Comparison of ENCODE assay signal across 17 cellular contexts in the genomic region with DNA sequence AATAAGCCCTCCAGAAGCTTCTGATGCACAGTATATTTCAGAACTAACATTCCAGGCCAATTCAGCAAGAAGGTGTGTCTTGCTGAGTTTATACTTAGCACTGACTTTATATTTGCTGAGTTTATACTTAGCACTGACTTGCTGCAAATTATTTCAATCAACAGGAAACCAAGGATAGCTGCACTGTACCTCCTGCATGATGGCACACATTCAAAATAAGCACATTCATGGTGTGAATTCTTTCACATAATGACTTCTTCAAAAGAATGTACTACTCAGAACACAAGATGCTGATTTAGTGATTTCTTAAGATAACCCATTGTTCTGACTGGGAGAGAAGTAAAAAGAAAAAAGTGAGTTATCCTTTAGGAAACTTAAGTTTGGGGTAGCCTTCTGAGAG. TPM values are rescaled to one million over a fixed set of nuclear protein-coding genes. Genes with fewer than 3 reads are reported as not detected.
DNase-seq lines count a peak whose midpoint lies in the region; ATAC-seq and TF ChIP-seq lines count a peak whose summit lies in the region.
"Had no signal": no experiment of that assay in that cellular context is flagged by ENCODE, and none has a peak within 500 bp of the region (broad histone marks: within the 10 kb centered on the region; RNA-seq: fewer than 3 reads in every experiment).

No MANE protein-coding gene starts in this region.

- peak overlapping the region; percentile 42 to 81 (median 69) for H3K27ac ChIP-seq in esophagus muscularis mucosa (replicated peaks in 1 of 4)
- H3K27ac ChIP-seq in naive thymus-derived CD4-positive, alpha-beta T cell (ENCODE audit: low read depth, low read length) = no peak overlapping the region

- H3K36me3 Mint-ChIP-seq in naive thymus-derived CD4-positive, alpha-beta T cell = peaks cover 0 to 6% (median 0%) of the 10 kb centered on the region in 5 donors
- H3K36me3 Mint-ChIP-seq in activated CD8-positive, alpha-beta T cell treated with anti-CD3 and anti-CD28 coated beads for 36 hours (ENCODE audit: low read depth) = peaks cover 1% of the 10 kb centered on the region

- TF ChIP-seq EP300 in esophagus muscularis mucosa (IDR thresholded peaks at IDR 0.05) = no peak

- no peak overlapping the region for H3K4me3 ChIP-seq in esophagus muscularis mucosa
- no peak overlapping the region for H3K4me3 ChIP-seq in naive thymus-derived CD4-positive, alpha-beta T cell (ENCODE audit: low read length)

- no peak for TF ChIP-seq CTCF in esophagus muscularis mucosa (IDR thresholded peaks at IDR 0.05)
- TF ChIP-seq CTCF in activated CD8-positive, alpha-beta T cell treated with anti-CD3 and anti-CD28 coated beads for 36 hours (IDR thresholded peaks at IDR 0.05) = no peak

- no peaks in the 10 kb centered on the region for H3K36me3 ChIP-seq in esophagus muscularis mucosa
- H3K36me3 ChIP-seq in naive thymus-derived CD4-positive, alpha-beta T cell (ENCODE audit: control insufficient read depth in 2 of 3, insufficient read depth in 3 of 3, low read length in 3 of 3) = no peaks in the 10 kb centered on the region

- H3K27me3 Mint-ChIP-seq in naive thymus-derived CD4-positive, alpha-beta T cell = no peaks in the 10 kb centered on the region
- no peaks in the 10 kb centered on the region for H3K27me3 Mint-ChIP-seq in activated CD8-positive, alpha-beta T cell treated with anti-CD3 and anti-CD28 coated beads for 36 hours
- H3K27me3 Mint-ChIP-seq: activated CD4-positive, alpha-beta T cell treated with anti-CD3 and anti-CD28 coated beads, Interleukin-2, amount 10 ng/mL, durations not matched to agents 7 days and 5 days had no signal

- intact Hi-C loops in esophagus muscularis mucosa (cut with DNase I) = no loop called here
- intact Hi-C loops in naive thymus-derived CD4-positive, alpha-beta T cell (cut with micrococcal nuclease) = no loop called here
- intact Hi-C loops in activated CD8-positive, alpha-beta T cell treated with anti-CD3 and anti-CD28 coated beads for 36 hours (cut with micrococcal nuclease) = no loop called here

- ATAC-seq in naive thymus-derived CD4-positive, alpha-beta T cell = peak; percentile 32
- ATAC-seq in GM19324 (IDR thresholded peaks at IDR 0.05; ENCODE audit: low FRiP score, unreplicated experiment) (no peak), GM19467 (IDR thresholded peaks at IDR 0.05; ENCODE audit: unreplicated experiment) (no peak)
- no peak for ATAC-seq in activated CD8-positive, alpha-beta T cell treated with anti-CD3 and anti-CD28 coated beads for 36 hours
- ATAC-seq: stimulated activated naive CD8-positive, alpha-beta T cell treated with anti-CD3 and anti-CD28 coated beads, Interleukin-15, Interleukin-2, amounts not matched to agents 100 U/mL and 50 U/mL, for 24 hours had no signal

- CTCF ChIA-PET in naive thymus-derived CD4-positive, alpha-beta T cell (lab: Charles Lee) = no interaction called here
- CTCF ChIA-PET in activated CD8-positive, alpha-beta T cell treated with anti-CD3 and anti-CD28 coated beads for 36 hours (lab: Charles Lee) = interaction anchor here (2.6 kb wide), 1 partner anchor 32 kb away, joined by 15 read pairs; no protein-coding TSS in a partner anchor

- peak overlapping the region in 3 of 9 donors; percentile 2 to 52 (median 18) for H3K27ac Mint-ChIP-seq in naive thymus-derived CD4-positive, alpha-beta T cell
- H3K27ac Mint-ChIP-seq in activated CD8-positive, alpha-beta T cell treated with anti-CD3 and anti-CD28 coated beads for 36 hours = no peak overlapping the region
- H3K27ac Mint-ChIP-seq: activated CD4-positive, alpha-beta T cell treated with anti-CD3 and anti-CD28 coated beads, Interleukin-2, amount 10 ng/mL, durations not matched to agents 7 days and 5 days; activated naive CD4-positive, alpha-beta T cell treated with anti-CD3 and anti-CD28 coated beads, Interleukin-2, amount 50 U/mL, for 72 hours; endodermal cell had no signal

- H3K9me3 ChIP-seq in esophagus muscularis mucosa = no peaks in the 10 kb centered on the region
- no peaks in the 10 kb centered on the region for H3K9me3 ChIP-seq in naive thymus-derived CD4-positive, alpha-beta T cell (ENCODE audit: control insufficient read depth in 2 of 3, low read length in 3 of 3)

- POLR2A ChIA-PET in naive thymus-derived CD4-positive, alpha-beta T cell (lab: Charles Lee) = no interaction called here
- POLR2A ChIA-PET in activated CD8-positive, alpha-beta T cell treated with anti-CD3 and anti-CD28 coated beads for 36 hours (lab: Charles Lee) = no interaction called here

- no peaks in the 10 kb centered on the region for H3K27me3 ChIP-seq in esophagus muscularis mucosa
- no peaks in the 10 kb centered on the region for H3K27me3 ChIP-seq in naive thymus-derived CD4-positive, alpha-beta T cell (ENCODE audit: control insufficient read depth in 2 of 2, insufficient read depth in 2 of 2, low read length in 2 of 2)

- H3K4me3 Mint-ChIP-seq in naive thymus-derived CD4-positive, alpha-beta T cell = peak overlapping the region in 1 of 10 donors; percentile 30
- no peak overlapping the region for H3K4me3 Mint-ChIP-seq in activated CD8-positive, alpha-beta T cell treated with anti-CD3 and anti-CD28 coated beads for 36 hours
- H3K4me3 Mint-ChIP-seq: activated CD4-positive, alpha-beta T cell treated with anti-CD3 and anti-CD28 coated beads, Interleukin-2, amount 10 ng/mL, durations not matched to agents 7 days and 5 days; endodermal cell had no signal

- DNase-seq in AG20443 (ENCODE audit: low spot score) = peak; percentile 16
- DNase-seq in RPMI8226 = peak; percentile 28
- no peak for DNase-seq in esophagus muscularis mucosa (ENCODE audit: extremely low spot score)
- no peak for DNase-seq in naive thymus-derived CD4-positive, alpha-beta T cell
- DNase-seq in SIG-M5 (lab: John Stamatoyannopoulos, UW) = no peak
- no peak for DNase-seq in activated CD8-positive, alpha-beta T cell treated with anti-CD3 and anti-CD28 coated beads for 36 hours
- DNase-seq: activated CD4-positive, alpha-beta T cell treated with anti-CD3 and anti-CD28 coated beads, Interleukin-2, amount 10 ng/mL, durations not matched to agents 7 days and 5 days; central memory CD4-positive, alpha-beta T cell; endodermal cell; Kasumi-1; NCI-H1436 treated with DMSO at 0.1 percent for 48 hours; NCI-H446 treated with DMSO at 0.1 percent for 48 hours; Right ventricle myocardium superior; stimulated activated naive CD8-positive, alpha-beta T cell treated with anti-CD3 and anti-CD28 coated beads, Interleukin-15, Interleukin-2, amounts not matched to agents 100 U/mL and 50 U/mL, for 24 hours had no signal

- peaks cover 3 to 56% (median 27%) of the 10 kb centered on the region in 7 donors for H3K4me1 Mint-ChIP-seq in naive thymus-derived CD4-positive, alpha-beta T cell
- peaks cover 15% of the 10 kb centered on the region for H3K4me1 Mint-ChIP-seq in activated CD8-positive, alpha-beta T cell treated with anti-CD3 and anti-CD28 coated beads for 36 hours (ENCODE audit: low read depth)

- no peak for TF ChIP-seq POLR2A in esophagus muscularis mucosa (IDR thresholded peaks at IDR 0.05; ENCODE audit: low read depth)

- H3K9me3 Mint-ChIP-seq in naive thymus-derived CD4-positive, alpha-beta T cell = peaks cover 0 to 4% (median 0%) of the 10 kb centered on the region in 11 donors
- no peaks in the 10 kb centered on the region for H3K9me3 Mint-ChIP-seq in activated CD8-positive, alpha-beta T cell treated with anti-CD3 and anti-CD28 coated beads for 36 hours
- H3K9me3 Mint-ChIP-seq: activated CD4-positive, alpha-beta T cell treated with anti-CD3 and anti-CD28 coated beads, Interleukin-2, amount 10 ng/mL, durations not matched to agents 7 days and 5 days; endodermal cell had no signal

- H3K4me1 ChIP-seq in esophagus muscularis mucosa = peaks cover 13 to 88% (median 83%) of the 10 kb centered on the region in 4 donors
- H3K4me1 ChIP-seq in naive thymus-derived CD4-positive, alpha-beta T cell (ENCODE audit: control insufficient read depth in 2 of 2, insufficient read depth in 2 of 2, low read length in 2 of 2) = no peaks in the 10 kb centered on the region

RNA-seq across cellular contexts. Expression of a gene that starts 52.0 kb away (rescaled TPM):
- 10 to 100 TPM; 29.3 to 33.8 (median 30.1) TPM for total RNA-seq in esophagus muscularis mucosa
- total RNA-seq in naive thymus-derived CD4-positive, alpha-beta T cell = 10 to 100 TPM in 1 of 5 experiments, 1 to 10 TPM in 4; 2.0 to 33.1 (median 3.6) TPM
- polyA plus RNA-seq in naive thymus-derived CD4-positive, alpha-beta T cell = 1 to 10 TPM; 2.9 to 3.2 TPM
- 1 to 10 TPM; 3.3 to 4.0 TPM for total RNA-seq in activated CD8-positive, alpha-beta T cell treated with anti-CD3 and anti-CD28 coated beads for 36 hours

Comparison
In these comparisons a context has a peak if more than half of its experiments do, and no peak if none do; other contexts are left out.
1. DNase-seq: peak in AG20443 (single experiment) and RPMI8226 (single experiment); none in esophagus muscularis mucosa (single experiment), naive thymus-derived CD4-positive, alpha-beta T cell (0 of 9), SIG-M5 (single experiment) and activated CD8-positive, alpha-beta T cell treated with anti-CD3 and anti-CD28 coated beads for 36 hours (single experiment).